In genomic region chr9:100428871-100429654, GRCh38 we compare ENCODE assay signal across 8 cellular contexts. TPM values are rescaled to one million over a fixed set of nuclear protein-coding genes. Genes with fewer than 3 reads are reported as not detected.
A peak's percentile ranks its signal among the peaks of the same experiment; 100 is the strongest.
DNase-seq lines count a peak whose midpoint lies in the region; ATAC-seq and TF ChIP-seq lines count a peak whose summit lies in the region.

No MANE protein-coding gene starts in this region.

- H3K9ac ChIP-seq in adipocyte (ENCODE audit: low read length): peak overlapping the region; percentile 85
- H3K9ac ChIP-seq in smooth muscle cell (ENCODE audit: low read depth): peak overlapping the region; percentile 95

- DNase-seq in HCEC 1CT: peak; percentile 100
- peak; percentile 97 for DNase-seq in adipocyte (ENCODE audit: low read depth)
- DNase-seq in left ventricle myocardium inferior: no peak
- DNase-seq in smooth muscle cell (lab: John Stamatoyannopoulos, UW; ENCODE audit: unreplicated experiment): no peak
- DNase-seq in DMS79 (lab: John Stamatoyannopoulos, UW): no peak
- DNase-seq in NCI-H2171 treated with DMSO at 0.1 percent for 48 hours (lab: John Stamatoyannopoulos, UW): no peak
- DNase-seq in SIG-M5 treated with dmso at 0.1 percent for 504 hours (lab: John Stamatoyannopoulos, UW; ENCODE audit: unreplicated experiment): no peak

- peaks cover 21% of the 10 kb centered on the region for H4K20me1 ChIP-seq in smooth muscle cell (ENCODE audit: low read depth)

- ATAC-seq in GM21825 (IDR thresholded peaks at IDR 0.05; ENCODE audit: unreplicated experiment): no peak

- H3F3A ChIP-seq in smooth muscle cell (ENCODE audit: low read depth): peaks cover 20% of the 10 kb centered on the region

- 15% methylated on average over 9 of the region's 9 CpGs for WGBS in smooth muscle cell (ENCODE audit: low lambda C conversion rate)

- H3K4me2 ChIP-seq in smooth muscle cell: peak overlapping the region; percentile 89

- H3K36me3 ChIP-seq in adipocyte (ENCODE audit: control insufficient read depth, insufficient read depth, low read length, severe bottlenecking) (no peaks in the 10 kb centered on the region), left ventricle myocardium inferior (no peaks in the 10 kb centered on the region), smooth muscle cell (ENCODE audit: low read depth) (no peaks in the 10 kb centered on the region)

- TF ChIP-seq CTCF in left ventricle myocardium inferior (IDR thresholded peaks at IDR 0.05; ENCODE audit: borderline replicate concordance) (no peak), smooth muscle cell (IDR thresholded peaks at IDR 0.05; ENCODE audit: borderline replicate concordance, insufficient read depth, poor library complexity, severe bottlenecking) (no peak)

- H3K9me3 ChIP-seq in adipocyte (ENCODE audit: control insufficient read depth, low read length) (no peaks in the 10 kb centered on the region), left ventricle myocardium inferior (replicated peaks) (no peaks in the 10 kb centered on the region), smooth muscle cell (replicated peaks; ENCODE audit: low read depth) (no peaks in the 10 kb centered on the region)

- H3K4me3 ChIP-seq in adipocyte (ENCODE audit: low read length): peak overlapping the region; percentile 86
- H3K4me3 ChIP-seq in left ventricle myocardium inferior: no peak overlapping the region
- peak overlapping the region; percentile 60 for H3K4me3 ChIP-seq in smooth muscle cell

- no peak overlapping the region for H2AFZ ChIP-seq in smooth muscle cell (ENCODE audit: low read depth)

- H3K27me3 ChIP-seq in adipocyte (replicated peaks; ENCODE audit: control insufficient read depth, insufficient read depth, low read length) (no peaks in the 10 kb centered on the region), left ventricle myocardium inferior (ENCODE audit: low read depth) (no peaks in the 10 kb centered on the region), smooth muscle cell (ENCODE audit: low read depth) (no peaks in the 10 kb centered on the region)

- peaks cover 37% of the 10 kb centered on the region for H3K4me1 ChIP-seq in adipocyte (ENCODE audit: control insufficient read depth, insufficient read depth, low read length)
- peaks cover 35% of the 10 kb centered on the region for H3K4me1 ChIP-seq in left ventricle myocardium inferior
- H3K4me1 ChIP-seq in smooth muscle cell (ENCODE audit: low read depth): peaks cover 30% of the 10 kb centered on the region

- peaks cover 56% of the 10 kb centered on the region for H3K79me2 ChIP-seq in smooth muscle cell (ENCODE audit: low read depth)

- H3K27ac ChIP-seq in left ventricle myocardium inferior (replicated peaks) (peak overlapping the region; percentile 57), smooth muscle cell (ENCODE audit: low read depth) (peak overlapping the region; percentile 99)

- intact Hi-C loops in left ventricle myocardium inferior (cut with micrococcal nuclease): no loop called here

RNA-seq across cellular contexts. Expression of gene MSANTD3, which starts 2.1 kb away (rescaled TPM):
- total RNA-seq in left ventricle myocardium inferior (19.8 TPM), smooth muscle cell (48.0 and 49.1 TPM in 2 replicates)
- polyA plus RNA-seq in smooth muscle cell: 40.4 and 52.9 TPM in 2 replicates

RNA-seq across cellular contexts. Expression of gene TMEFF1, which starts 43.9 kb away (rescaled TPM):
- total RNA-seq in left ventricle myocardium inferior (not detected), smooth muscle cell (1.7 TPM in 1 of 2 replicates, not detected in the other)
- 1.8 and 2.1 TPM in 2 replicates for polyA plus RNA-seq in smooth muscle cell

Comparison
In these comparisons a context has a peak if more than half of its experiments do, and no peak if none do; other contexts are left out.
1. DNase-seq: peak in HCEC 1CT (single experiment) and adipocyte (single experiment); none in left ventricle myocardium inferior (single experiment), smooth muscle cell (single experiment), DMS79 (single experiment), NCI-H2171 treated with DMSO at 0.1 percent for 48 hours (single experiment) and SIG-M5 treated with dmso at 0.1 percent for 504 hours (single experiment).